Comparison of ENCODE assay signal across 8 cellular contexts in the genomic region with DNA sequence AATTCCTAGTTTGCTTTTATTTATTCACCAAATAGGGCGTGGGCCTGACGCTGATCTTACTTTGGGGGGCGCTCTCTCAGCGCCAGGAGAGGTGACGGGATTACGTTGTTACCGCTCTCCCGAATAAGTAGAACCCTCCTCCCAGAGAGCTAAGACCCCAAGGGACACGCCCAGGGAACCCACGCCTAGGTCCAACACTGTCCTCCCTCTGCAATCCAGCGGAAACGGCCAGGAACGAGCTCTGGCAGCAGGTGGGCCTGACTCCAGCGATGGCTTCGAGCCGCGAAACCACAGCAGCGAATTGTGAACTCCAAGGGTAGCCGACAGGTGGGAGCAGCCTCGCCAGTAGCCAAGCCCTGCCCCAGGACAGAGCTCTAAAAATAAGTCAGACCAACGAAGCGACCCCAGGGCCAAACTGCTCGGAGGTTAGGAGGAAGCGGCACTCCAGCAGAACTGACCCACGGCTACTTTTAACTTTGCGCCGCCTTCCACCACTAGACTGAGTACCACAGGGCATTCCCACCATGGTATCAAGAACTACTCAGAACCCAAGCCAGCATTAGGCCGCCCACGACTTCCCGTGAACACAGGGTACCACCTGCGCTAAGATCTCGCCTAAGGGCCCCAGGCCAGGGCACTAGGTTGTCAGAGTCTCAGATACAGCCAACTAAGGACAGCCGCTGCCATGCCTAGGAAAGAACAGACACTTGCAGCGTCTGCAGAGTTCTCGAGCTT. TPM values are rescaled to one million over a fixed set of nuclear protein-coding genes. Genes with fewer than 3 reads are reported as not detected.
A peak's percentile ranks its signal among the peaks of the same experiment; 100 is the strongest.
DNase-seq lines count a peak whose midpoint lies in the region; ATAC-seq and TF ChIP-seq lines count a peak whose summit lies in the region.

No MANE protein-coding gene starts in this region.

- H3K27ac Mint-ChIP-seq in activated naive CD4-positive, alpha-beta T cell treated with anti-CD3 and anti-CD28 coated beads for 36 hours, result peak overlapping the region; percentile 98

- intact Hi-C loops in activated naive CD4-positive, alpha-beta T cell treated with anti-CD3 and anti-CD28 coated beads for 36 hours (cut with micrococcal nuclease), result loop anchor here (2.0 to 10.0 kb wide), 8 partner anchors 392 to 1542 kb away; a partner anchor contains a TSS
- intact Hi-C loops in heart left ventricle (cut with DNase I) (loop anchor here in 7 of 10 donors (5.0 to 10.0 kb wide), 7 partner anchors 86 to 411 kb away; a partner anchor contains a TSS), aorta (cut with DNase I) (loop anchor here in 1 of 2 donors (5.0 kb wide), 3 partner anchors 86 to 174 kb away; a partner anchor contains a TSS)

- H3K27me3 ChIP-seq in BLaER1 (no peaks in the 10 kb centered on the region), heart left ventricle (no peaks in the 10 kb centered on the region), rectal smooth muscle tissue (ENCODE audit: control insufficient read depth, insufficient read depth, low read length) (no peaks in the 10 kb centered on the region), aorta (ENCODE audit: control insufficient read depth in 1 of 2, insufficient read depth in 2 of 2, low read length in 1 of 2) (no peaks in the 10 kb centered on the region)

- POLR2A ChIA-PET in RWPE1 (lab: Yijun Ruan, JAX; ENCODE audit: low non-redundant PET), result interaction anchor here (0.6 to 1.6 kb wide), 4 partner anchors 59 to 187 kb away, joined by 3 to 8 read pairs (median 6); a partner anchor contains a TSS

- peak overlapping the region; percentile 90 for H3K4me3 ChIP-seq in BLaER1
- H3K4me3 ChIP-seq in heart left ventricle, result peak overlapping the region; percentile 50 to 97 (median 95)
- peak overlapping the region; percentile 65 for H3K4me3 ChIP-seq in rectal smooth muscle tissue (ENCODE audit: low read length)
- peak overlapping the region; percentile 39 to 84 for H3K4me3 ChIP-seq in aorta (ENCODE audit: low read length in 2 of 2)

- DNase-seq in HT-29 (ENCODE audit: low spot score) (peak; percentile 71), RWPE1 (ENCODE audit: low spot score) (no peak), heart left ventricle (peak; percentile 36 to 71 (median 55)), aorta (peak; percentile 68 to 80)
- DNase-seq in activated naive CD4-positive, alpha-beta T cell treated with anti-CD3 and anti-CD28 coated beads for 36 hours, result peak; percentile 80

- no peaks in the 10 kb centered on the region for H3K27me3 Mint-ChIP-seq in activated naive CD4-positive, alpha-beta T cell treated with anti-CD3 and anti-CD28 coated beads for 36 hours (ENCODE audit: low read depth)

- H3K36me3 ChIP-seq in BLaER1 (peaks cover 5% of the 10 kb centered on the region; the same call in 1 of the 2 replicates), heart left ventricle (no peaks in the 10 kb centered on the region), rectal smooth muscle tissue (ENCODE audit: control insufficient read depth, insufficient read depth, low read length) (no peaks in the 10 kb centered on the region), aorta (ENCODE audit: control insufficient read depth in 1 of 2, insufficient read depth in 2 of 2, low read length in 1 of 2) (no peaks in the 10 kb centered on the region)

- H3K27ac ChIP-seq in BLaER1 (peak overlapping the region; percentile 96), RWPE1 (peak overlapping the region; percentile 99), heart left ventricle (peak overlapping the region; percentile 66 to 100 (median 98)), rectal smooth muscle tissue (ENCODE audit: low read depth, low read length) (peak overlapping the region; percentile 97), aorta (ENCODE audit: low read depth in 1 of 2, low read length in 2 of 2) (peak overlapping the region; percentile 84 to 99)

- peak overlapping the region; percentile 98 for H3K4me2 ChIP-seq in BLaER1

- peak overlapping the region; percentile 93 for H3K9ac ChIP-seq in BLaER1
- peak overlapping the region; percentile 88 for H3K9ac ChIP-seq in rectal smooth muscle tissue (ENCODE audit: low read length)

- peaks cover 34% of the 10 kb centered on the region for H3K4me1 ChIP-seq in BLaER1
- peaks cover 4 to 43% (median 26%) of the 10 kb centered on the region in 12 donors for H3K4me1 ChIP-seq in heart left ventricle
- H3K4me1 ChIP-seq in rectal smooth muscle tissue (ENCODE audit: control insufficient read depth, insufficient read depth, low read length), result peaks cover 16% of the 10 kb centered on the region
- no peaks in the 10 kb centered on the region for H3K4me1 ChIP-seq in aorta (ENCODE audit: control insufficient read depth in 1 of 2, insufficient read depth in 2 of 2, low read length in 2 of 2)

- no peak for TF ChIP-seq POLR2A in heart left ventricle (IDR thresholded peaks at IDR 0.05)

- WGBS in heart left ventricle, 4 donors, result 0 to 1% (median 1%) methylated on average over 20 to 35 of the region's 35 CpGs
- WGBS in aorta, 2 donors, result 0 to 1% methylated on average over 35 of the region's 35 CpGs

- H3K9me3 Mint-ChIP-seq in activated naive CD4-positive, alpha-beta T cell treated with anti-CD3 and anti-CD28 coated beads for 36 hours, result no peaks in the 10 kb centered on the region

- H3K9me3 ChIP-seq in BLaER1 (no peaks in the 10 kb centered on the region), heart left ventricle (no peaks in the 10 kb centered on the region), aorta (ENCODE audit: control insufficient read depth, low read length) (no peaks in the 10 kb centered on the region)

- H3K36me3 Mint-ChIP-seq in activated naive CD4-positive, alpha-beta T cell treated with anti-CD3 and anti-CD28 coated beads for 36 hours (ENCODE audit: low read depth), result no peaks in the 10 kb centered on the region

- peaks cover 31% of the 10 kb centered on the region for H3K4me1 Mint-ChIP-seq in activated naive CD4-positive, alpha-beta T cell treated with anti-CD3 and anti-CD28 coated beads for 36 hours (ENCODE audit: low read depth)

- H3K4me3 Mint-ChIP-seq in activated naive CD4-positive, alpha-beta T cell treated with anti-CD3 and anti-CD28 coated beads for 36 hours, result peak overlapping the region; percentile 98

- TF ChIP-seq CTCF in RWPE1 (conservative IDR thresholded peaks at IDR 0.05; ENCODE audit: low read depth), result peak; percentile 36; the same call in 1 of the 2 replicates
- peak in 3 of 12 donors; percentile 11 to 30 (median 14) for TF ChIP-seq CTCF in heart left ventricle (IDR thresholded peaks at IDR 0.05)

- H4K20me1 ChIP-seq in BLaER1, result peaks cover 30% of the 10 kb centered on the region

- CTCF ChIA-PET in RWPE1 (lab: Yijun Ruan, JAX), result interaction anchor here (0.7 to 0.9 kb wide), 2 partner anchors 85 to 391 kb away, joined by 3 read pairs; a partner anchor contains a TSS
- CTCF ChIA-PET in activated naive CD4-positive, alpha-beta T cell treated with anti-CD3 and anti-CD28 coated beads for 36 hours (lab: Charles Lee), result interaction anchor here (1.0 to 3.7 kb wide), 4 partner anchors 39 to 188 kb away, joined by 3 to 30 read pairs (median 8); a partner anchor contains a TSS

- ATAC-seq in heart left ventricle (no peak), aorta (ENCODE audit: low FRiP score) (no peak), HG03095 (IDR thresholded peaks at IDR 0.05; ENCODE audit: unreplicated experiment) (no peak)

RNA-seq across cellular contexts. Expression of a gene that starts 1.6 kb away (rescaled TPM):
- total RNA-seq in HT-29 (2014; rRNA removed; shearing (Covaris generic)), result 28.8 and 33.5 TPM in 2 replicates
- 10 to 100 TPM; 83.6 to 84.7 TPM for total RNA-seq in activated naive CD4-positive, alpha-beta T cell treated with anti-CD3 and anti-CD28 coated beads for 36 hours
- total RNA-seq in heart left ventricle (10 to 100 TPM; 17.1 to 43.5 (median 31.8) TPM), aorta (10 to 100 TPM; 67.1 to 67.9 TPM)
- polyA plus RNA-seq in heart left ventricle (10 to 100 TPM in 1 of 2 donors, 1 to 10 TPM in 1; 5.6 to 17.7 TPM), aorta (10 to 100 TPM in 1 of 2 donors, 1 to 10 TPM in 1; 7.6 to 14.1 TPM)
